Comparison of ENCODE assay signal across 1 cellular context in the genomic region with DNA sequence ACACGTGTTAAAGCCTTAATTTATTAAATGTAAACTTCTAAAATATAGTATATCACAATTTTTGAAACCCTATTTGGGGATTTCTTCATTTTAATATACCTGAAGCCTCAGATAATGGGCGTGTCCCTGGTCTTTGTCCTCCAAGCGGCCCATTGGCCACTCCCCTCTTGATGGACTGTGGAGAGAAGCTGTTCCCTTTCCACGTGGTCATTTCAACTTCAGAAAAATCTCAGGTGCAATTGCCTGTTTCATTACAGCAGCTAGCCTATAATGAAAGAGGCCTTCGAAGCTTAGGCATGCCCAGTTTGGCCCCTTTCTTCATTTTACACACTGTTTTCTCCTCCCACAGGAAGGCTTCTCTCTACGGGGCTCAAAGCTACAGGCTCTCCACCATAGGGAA.
TF ChIP-seq lines count a peak whose summit lies in the region.

No MANE protein-coding gene starts in this region.

TF ChIP-seq in HepG2, 621 proteins besides CTCF, POLR2A, EP300 and RAD21 (continued from another document):
- TF ChIP-seq ZNF691 (CRISPR knock-in tag; IDR thresholded peaks at IDR 0.05; ENCODE audit: borderline replicate concordance, low read depth) (no peak), HOXA9 (CRISPR knock-in tag; IDR thresholded peaks at IDR 0.05; ENCODE audit: borderline replicate concordance) (no peak), ZKSCAN5 (CRISPR knock-in tag; IDR thresholded peaks at IDR 0.05) (no peak), U2AF2 (IDR thresholded peaks at IDR 0.05; ENCODE audit: low read depth, low read length) (no peak), FOSL2 (CRISPR knock-in tag; IDR thresholded peaks at IDR 0.05) (no peak), SP5 (CRISPR knock-in tag; IDR thresholded peaks at IDR 0.05; ENCODE audit: borderline replicate concordance, low read depth) (no peak)
- TF ChIP-seq, protein P1, sequence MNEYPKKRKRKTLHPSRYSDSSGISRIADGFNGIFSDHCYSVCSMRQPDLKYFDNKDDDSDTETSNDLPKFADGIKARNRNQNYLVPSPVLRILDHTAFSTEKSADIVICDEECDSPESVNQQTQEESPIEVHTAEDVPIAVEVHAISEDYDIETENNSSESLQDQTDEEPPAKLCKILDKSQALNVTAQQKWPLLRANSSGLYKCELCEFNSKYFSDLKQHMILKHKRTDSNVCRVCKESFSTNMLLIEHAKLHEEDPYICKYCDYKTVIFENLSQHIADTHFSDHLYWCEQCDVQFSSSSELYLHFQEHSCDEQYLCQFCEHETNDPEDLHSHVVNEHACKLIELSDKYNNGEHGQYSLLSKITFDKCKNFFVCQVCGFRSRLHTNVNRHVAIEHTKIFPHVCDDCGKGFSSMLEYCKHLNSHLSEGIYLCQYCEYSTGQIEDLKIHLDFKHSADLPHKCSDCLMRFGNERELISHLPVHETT (CRISPR knock-in tag; conservative IDR thresholded peaks at IDR 0.05) = no peak
- TF ChIP-seq, protein P2, sequence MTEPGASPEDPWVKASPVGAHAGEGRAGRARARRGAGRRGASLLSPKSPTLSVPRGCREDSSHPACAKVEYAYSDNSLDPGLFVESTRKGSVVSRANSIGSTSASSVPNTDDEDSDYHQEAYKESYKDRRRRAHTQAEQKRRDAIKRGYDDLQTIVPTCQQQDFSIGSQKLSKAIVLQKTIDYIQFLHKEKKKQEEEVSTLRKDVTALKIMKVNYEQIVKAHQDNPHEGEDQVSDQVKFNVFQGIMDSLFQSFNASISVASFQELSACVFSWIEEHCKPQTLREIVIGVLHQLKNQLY (CRISPR knock-in tag; IDR thresholded peaks at IDR 0.05) = no peak
